In the genomic region with DNA sequence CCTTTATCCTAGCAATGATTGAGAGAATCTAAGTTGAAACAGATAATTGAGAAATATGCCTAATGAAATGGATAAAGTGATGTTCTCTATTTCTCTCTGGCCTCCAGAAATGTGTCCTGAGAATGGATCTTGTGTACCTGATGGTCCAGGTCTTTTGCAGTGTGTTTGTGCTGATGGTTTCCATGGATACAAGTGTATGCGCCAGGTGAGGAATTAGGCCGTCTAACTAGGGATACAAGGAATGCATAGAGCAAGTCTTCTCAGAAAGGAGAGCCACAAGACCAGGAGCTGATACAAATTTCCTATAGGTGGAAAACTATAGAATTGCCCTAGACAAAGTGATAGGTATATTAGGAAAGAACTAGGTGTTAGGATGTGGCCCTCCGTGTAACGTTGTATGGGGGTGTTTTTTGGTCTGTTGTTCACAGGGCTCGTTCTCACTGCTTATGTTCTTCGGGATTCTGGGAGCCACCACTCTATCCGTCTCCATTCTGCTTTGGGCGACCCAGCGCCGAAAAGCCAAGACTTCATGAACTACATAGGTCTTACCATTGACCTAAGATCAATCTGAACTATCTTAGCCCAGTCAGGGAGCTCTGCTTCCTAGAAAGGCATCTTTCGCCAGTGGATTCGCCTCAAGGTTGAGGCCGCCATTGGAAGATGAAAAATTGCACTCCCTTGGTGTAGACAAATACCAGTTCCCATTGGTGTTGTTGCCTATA, we compare ENCODE assay signal across 8 cellular contexts. TPM values are rescaled to one million over a fixed set of nuclear protein-coding genes. Genes with fewer than 3 reads are reported as not detected.
A peak's percentile ranks its signal among the peaks of the same experiment; 100 is the strongest.
DNase-seq lines count a peak whose midpoint lies in the region; ATAC-seq, FAIRE-seq and TF ChIP-seq lines count a peak whose summit lies in the region.

No MANE protein-coding gene starts in this region.

- H3K36me3 ChIP-seq in astrocyte (ENCODE audit: insufficient read depth, low read length): peaks cover 24% of the 10 kb centered on the region
- peaks cover 22% of the 10 kb centered on the region for H3K36me3 ChIP-seq in upper lobe of right lung

- peak overlapping the region; percentile 94 for H3K4me3 Mint-ChIP-seq in activated naive CD4-positive, alpha-beta T cell treated with anti-CD3 and anti-CD28 coated beads, Interleukin-2, amount 10 ng/mL, durations not matched to agents 7 days and 5 days
- peak overlapping the region; percentile 87 for H3K4me3 Mint-ChIP-seq in astrocyte (ENCODE audit: unreplicated experiment)
- H3K4me3 Mint-ChIP-seq in memory B cell: peak overlapping the region; percentile 99

- H3K27me3 ChIP-seq in astrocyte (ENCODE audit: insufficient read depth, low read length) (no peaks in the 10 kb centered on the region), upper lobe of right lung (no peaks in the 10 kb centered on the region)

- intact Hi-C loops in upper lobe of right lung (cut with DNase I): no loop called here

- H3K9me3 ChIP-seq in astrocyte (ENCODE audit: insufficient read depth, low read depth, low read length): no peaks in the 10 kb centered on the region
- no peaks in the 10 kb centered on the region for H3K9me3 ChIP-seq in upper lobe of right lung

- H3K36me3 Mint-ChIP-seq in activated naive CD4-positive, alpha-beta T cell treated with anti-CD3 and anti-CD28 coated beads, Interleukin-2, amount 10 ng/mL, durations not matched to agents 7 days and 5 days: peaks cover 42% of the 10 kb centered on the region
- H3K36me3 Mint-ChIP-seq in astrocyte (ENCODE audit: low read depth, unreplicated experiment) (peaks cover 11% of the 10 kb centered on the region), memory B cell (peaks cover 11% of the 10 kb centered on the region)

- no peak for FAIRE-seq in astrocyte (lab: Jason Lieb, UNC)

- ATAC-seq in memory B cell (ENCODE audit: low read depth): no peak
- ATAC-seq in upper lobe of right lung: no peak
- ATAC-seq in GM21619 (IDR thresholded peaks at IDR 0.05; ENCODE audit: unreplicated experiment): no peak

- peak overlapping the region; percentile 66 for H3K4me3 ChIP-seq in astrocyte (ENCODE audit: insufficient read depth, low read depth, low read length)
- peak overlapping the region; percentile 77 for H3K4me3 ChIP-seq in upper lobe of right lung

- peaks cover 46% of the 10 kb centered on the region for H3K79me2 ChIP-seq in astrocyte (ENCODE audit: insufficient read depth, low read length)

- CTCF ChIA-PET in activated naive CD4-positive, alpha-beta T cell treated with anti-CD3 and anti-CD28 coated beads, Interleukin-2, amount 10 ng/mL, durations not matched to agents 7 days and 5 days (lab: Charles Lee): no interaction called here

- no peak for DNase-seq in activated naive CD4-positive, alpha-beta T cell treated with anti-CD3 and anti-CD28 coated beads, Interleukin-2, amount 10 ng/mL, durations not matched to agents 7 days and 5 days
- DNase-seq in activated naive CD4-positive, alpha-beta T cell treated with anti-CD3 and anti-CD28 coated beads, Interleukin-2, amount 50 U/mL, for 16 hours: no peak
- DNase-seq in astrocyte (ENCODE audit: low read depth): no peak
- DNase-seq in memory B cell (ENCODE audit: low spot score in 2 of 2): no peak
- DNase-seq in upper lobe of right lung: no peak
- no peak for DNase-seq in T1000 (lab: John Stamatoyannopoulos, UW)
- no peak for DNase-seq in H4 (ENCODE audit: low spot score)

- H3K4me2 ChIP-seq in astrocyte (ENCODE audit: low read length): peak overlapping the region; percentile 89

- no peaks in the 10 kb centered on the region for H3K27me3 Mint-ChIP-seq in activated naive CD4-positive, alpha-beta T cell treated with anti-CD3 and anti-CD28 coated beads, Interleukin-2, amount 10 ng/mL, durations not matched to agents 7 days and 5 days
- H3K27me3 Mint-ChIP-seq in astrocyte (ENCODE audit: low read depth, unreplicated experiment) (no peaks in the 10 kb centered on the region), memory B cell (no peaks in the 10 kb centered on the region)

- H3K27ac Mint-ChIP-seq in activated naive CD4-positive, alpha-beta T cell treated with anti-CD3 and anti-CD28 coated beads, Interleukin-2, amount 10 ng/mL, durations not matched to agents 7 days and 5 days: peak overlapping the region; percentile 92
- H3K27ac Mint-ChIP-seq in astrocyte (ENCODE audit: unreplicated experiment) (peak overlapping the region; percentile 71), memory B cell (peak overlapping the region; percentile 88)

- no peaks in the 10 kb centered on the region for H3K9me3 Mint-ChIP-seq in activated naive CD4-positive, alpha-beta T cell treated with anti-CD3 and anti-CD28 coated beads, Interleukin-2, amount 10 ng/mL, durations not matched to agents 7 days and 5 days
- H3K9me3 Mint-ChIP-seq in astrocyte (ENCODE audit: unreplicated experiment): no peaks in the 10 kb centered on the region
- H3K9me3 Mint-ChIP-seq in memory B cell: no peaks in the 10 kb centered on the region

- peaks cover 4% of the 10 kb centered on the region for H4K20me1 ChIP-seq in astrocyte (ENCODE audit: insufficient read depth, low read length)

- TF ChIP-seq CTCF in astrocyte (IDR thresholded peaks at IDR 0.05; ENCODE audit: insufficient read depth, low read depth, low read length) (no peak), upper lobe of right lung (IDR thresholded peaks at IDR 0.05) (no peak)

- H3K9ac ChIP-seq in astrocyte (ENCODE audit: low read length): peak overlapping the region; percentile 82

- H2AFZ ChIP-seq in astrocyte (ENCODE audit: low read depth, low read length): peak overlapping the region; percentile 49

- peaks cover 52% of the 10 kb centered on the region for H3K4me1 Mint-ChIP-seq in activated naive CD4-positive, alpha-beta T cell treated with anti-CD3 and anti-CD28 coated beads, Interleukin-2, amount 10 ng/mL, durations not matched to agents 7 days and 5 days
- peaks cover 21% of the 10 kb centered on the region for H3K4me1 Mint-ChIP-seq in astrocyte (ENCODE audit: low read depth, unreplicated experiment)
- H3K4me1 Mint-ChIP-seq in memory B cell: peaks cover 35% of the 10 kb centered on the region

- H3K4me1 ChIP-seq in astrocyte (ENCODE audit: insufficient read depth, low read length): peaks cover 16% of the 10 kb centered on the region
- peaks cover 17% of the 10 kb centered on the region for H3K4me1 ChIP-seq in upper lobe of right lung

- H3K27ac ChIP-seq in astrocyte (ENCODE audit: low read depth, low read length): peak overlapping the region; percentile 49
- H3K27ac ChIP-seq in upper lobe of right lung: peak overlapping the region; percentile 82

RNA-seq across cellular contexts. Expression of a gene that starts 0.6 kb away (rescaled TPM):
- total RNA-seq in astrocyte: 50.7 and 51.2 TPM in 2 replicates
- total RNA-seq in upper lobe of right lung: 27.1 TPM
- 4.7 and 6.9 TPM in 2 replicates for total RNA-seq in H4 (2014; rRNA removed; shearing (Covaris generic))

RNA-seq across cellular contexts. Expression of a gene that starts 4.5 kb away (rescaled TPM):
- total RNA-seq in astrocyte (43.9 and 54.0 TPM in 2 replicates), upper lobe of right lung (24.5 TPM)
- 22.6 and 26.2 TPM in 2 replicates for total RNA-seq in H4 (2014; rRNA removed; shearing (Covaris generic))

RNA-seq across cellular contexts. Expression of a gene that starts 4.7 kb away (rescaled TPM):
- total RNA-seq in astrocyte (62.9 and 66.9 TPM in 2 replicates), upper lobe of right lung (102 TPM)
- total RNA-seq in H4 (2014; rRNA removed; shearing (Covaris generic)): 196 and 202 TPM in 2 replicates

RNA-seq across cellular contexts. Expression of a gene that starts 46.3 kb away (rescaled TPM):
- total RNA-seq in astrocyte: 0.16 and 0.34 TPM in 2 replicates
- 0.58 TPM for total RNA-seq in upper lobe of right lung
- 0.46 and 0.49 TPM in 2 replicates for total RNA-seq in H4 (2014; rRNA removed; shearing (Covaris generic))

RNA-seq across cellular contexts. Expression of a gene that starts 58.7 kb away (rescaled TPM):
- total RNA-seq in astrocyte: not detected in 2 replicates
- total RNA-seq in upper lobe of right lung: not detected
- total RNA-seq in H4 (2014; rRNA removed; shearing (Covaris generic)): not detected in 2 replicates
